ENCODE assay signal across 12 cellular contexts in genomic region chr12:10424260-10424899, GRCh38. TPM values are rescaled to one million over a fixed set of nuclear protein-coding genes. Genes with fewer than 3 reads are reported as not detected.
A peak's percentile ranks its signal among the peaks of the same experiment; 100 is the strongest.
DNase-seq lines count a peak whose midpoint lies in the region; ATAC-seq, FAIRE-seq and TF ChIP-seq lines count a peak whose summit lies in the region.
"Not testable (repeated sequence)": the region's sequence is repeated elsewhere in the genome, so short reads cannot be mapped to it uniquely, and the experiment has no call there.
"Had no signal": no experiment of that assay in that cellular context is flagged by ENCODE, and none has a peak within 500 bp of the region (broad histone marks: within the 10 kb centered on the region; RNA-seq: fewer than 3 reads in every experiment).

No MANE protein-coding gene starts in this region.

- H3K9ac ChIP-seq in PC-3 (ENCODE audit: low read length); HepG2 (ENCODE audit: insufficient read depth, low read depth, low read length): not testable (repeated sequence)

- DNase-seq in DMS53 treated with DMSO at 0.1 percent for 48 hours (lab: John Stamatoyannopoulos, UW; ENCODE audit: unreplicated experiment) (peak; percentile 70), M059J (ENCODE audit: low read depth) (peak; percentile 33), PC-3 (peak; percentile 26)
- not testable (repeated sequence) for DNase-seq in H54 (ENCODE audit: insufficient read length, low spot score); activated naive CD8-positive, alpha-beta T cell treated with anti-CD3 and anti-CD28 coated beads, Interleukin-2, amount 50 U/mL, for 24 hours; HepG2 (ENCODE audit: low spot score)

- not testable (repeated sequence) for H3K4me1 ChIP-seq in PC-3 (ENCODE audit: insufficient read depth, low read length); HepG2 (ENCODE audit: insufficient read depth, low read length)

- not testable (repeated sequence) for H3F3A ChIP-seq in PC-3 (ENCODE audit: low read length, unreplicated experiment)

- TF ChIP-seq RAD21 in HepG2 (CRISPR knock-in tag; IDR thresholded peaks at IDR 0.05) = not testable (repeated sequence)

- CTCF ChIA-PET in PC-3 (lab: Charles Lee); HepG2 (lab: Yijun Ruan, JAX; ENCODE audit: low intra/inter-chr PET ratio, low total read pairs): not testable (repeated sequence)

- H3K4me3 Mint-ChIP-seq in activated naive CD8-positive, alpha-beta T cell treated with anti-CD3 and anti-CD28 coated beads, Interleukin-2, amount 50 U/mL, for 24 hours = not testable (repeated sequence)

- WGBS in HepG2 (ENCODE audit: low lambda C conversion rate) = 0% methylated on average over 1 of the region's 1 CpG

- not testable (repeated sequence) for H3K27ac ChIP-seq in PC-3 (ENCODE audit: low read length); HepG2 (ENCODE audit: extremely low read length, insufficient read depth, low read length)

- POLR2A ChIA-PET in PC-3 (lab: Charles Lee; ENCODE audit: unreplicated experiment); HepG2 (lab: Yijun Ruan, JAX): not testable (repeated sequence)

- not testable (repeated sequence) for H3K4me3 ChIP-seq in PC-3 (ENCODE audit: low read length); HepG2 (replicated peaks in 1 of 3; ENCODE audit: insufficient read depth in 1 of 3, low read depth in 2 of 3, low read length in 3 of 3)

- intact Hi-C loops in PC-3 (cut with micrococcal nuclease); HepG2 (cut with micrococcal nuclease; ENCODE audit: unreplicated experiment): not testable (repeated sequence)

- not testable (repeated sequence) for H3K9me3 ChIP-seq in PC-3 (ENCODE audit: low read length); HepG2 (ENCODE audit: low read length)

- FAIRE-seq in A204.1 (lab: Jason Lieb, UNC) (peak; percentile 82), H54 (lab: Jason Lieb, UNC) (peak; percentile 94), endometrium (lab: Jason Lieb, UNC) (peak; percentile 61)
- not testable (repeated sequence) for FAIRE-seq in HepG2 (lab: Jason Lieb, UNC)

- not testable (repeated sequence) for H3K27me3 ChIP-seq in PC-3 (ENCODE audit: low read length); HepG2 (ENCODE audit: control insufficient read depth in 1 of 2, insufficient read depth in 2 of 2, low read length in 2 of 2)

- not testable (repeated sequence) for TF ChIP-seq EP300 in HepG2 (IDR thresholded peaks at IDR 0.05; ENCODE audit: low read depth in 2 of 2, low read length in 2 of 2); HepG2 (CRISPR knock-in tag; IDR thresholded peaks at IDR 0.05; ENCODE audit: borderline replicate concordance)

- H3K9me3 Mint-ChIP-seq in activated naive CD8-positive, alpha-beta T cell treated with anti-CD3 and anti-CD28 coated beads, Interleukin-2, amount 50 U/mL, for 24 hours = not testable (repeated sequence)

- not testable (repeated sequence) for H3K36me3 ChIP-seq in PC-3 (ENCODE audit: low read depth, low read length); HepG2 (replicated peaks in 1 of 2; ENCODE audit: control insufficient read depth in 1 of 2, insufficient read depth in 2 of 2, low read length in 2 of 2)

- not testable (repeated sequence) for TF ChIP-seq POLR2A in H54 (IDR thresholded peaks at IDR 0.05; ENCODE audit: low read depth, low read length); HepG2 (IDR thresholded peaks at IDR 0.05; ENCODE audit: insufficient read depth in 1 of 2, low read depth in 2 of 2, low read length in 2 of 2)

- TF ChIP-seq CTCF in PC-3 (conservative IDR thresholded peaks at IDR 0.05; ENCODE audit: low read depth, low read length); HepG2 (CRISPR knock-in tag; IDR thresholded peaks at IDR 0.05): not testable (repeated sequence)

- not testable (repeated sequence) for H3K9me2 ChIP-seq in PC-3 (replicated peaks; ENCODE audit: low read length)

- not testable (repeated sequence) for H3K36me3 Mint-ChIP-seq in activated naive CD8-positive, alpha-beta T cell treated with anti-CD3 and anti-CD28 coated beads, Interleukin-2, amount 50 U/mL, for 24 hours (ENCODE audit: low read depth)

- ATAC-seq in PC-3 = peak; percentile 86
- ATAC-seq in activated naive CD8-positive, alpha-beta T cell treated with anti-CD3 and anti-CD28 coated beads, Interleukin-2, amount 50 U/mL, for 24 hours = peak; percentile 58
- peak; percentile 54; the same call in 2 of the 3 replicates for ATAC-seq in HepG2

- not testable (repeated sequence) for H4K20me1 ChIP-seq in PC-3 (ENCODE audit: low read length); HepG2 (ENCODE audit: insufficient read depth, low read length)

- in situ Hi-C loops in HepG2 (cut with HindIII; ENCODE audit: extremely low pct_ligation_motif_present, low pct_unique_long_range_greater_than_20kb) = not testable (repeated sequence)

- peaks cover 11% of the 10 kb centered on the region for H3K4me1 Mint-ChIP-seq in activated naive CD8-positive, alpha-beta T cell treated with anti-CD3 and anti-CD28 coated beads, Interleukin-2, amount 50 U/mL, for 24 hours

- not testable (repeated sequence) for H2AFZ ChIP-seq in PC-3 (ENCODE audit: low read length); HepG2 (ENCODE audit: low read length)

- H3K4me2 ChIP-seq in PC-3 (ENCODE audit: low read length); HepG2 (ENCODE audit: low read depth, low read length): not testable (repeated sequence)

- H3K27me3 Mint-ChIP-seq in activated naive CD8-positive, alpha-beta T cell treated with anti-CD3 and anti-CD28 coated beads, Interleukin-2, amount 50 U/mL, for 24 hours = not testable (repeated sequence)

- not testable (repeated sequence) for H3K27ac Mint-ChIP-seq in activated naive CD8-positive, alpha-beta T cell treated with anti-CD3 and anti-CD28 coated beads, Interleukin-2, amount 50 U/mL, for 24 hours

- BruUV-seq in PC-3 (replicated peaks; lab: Mats Ljungman, UMichigan); HepG2 (replicated peaks; lab: Mats Ljungman, UMichigan): not testable (repeated sequence)

- not testable (repeated sequence) for H3K79me2 ChIP-seq in PC-3 (ENCODE audit: low read length); HepG2 (ENCODE audit: insufficient read depth, low read length)

RNA-seq across cellular contexts. Expression of gene KLRC3, which starts 4.0 kb away (rescaled TPM):
- total RNA-seq in M059J (2014; rRNA removed; shearing (Covaris generic)) = not detected in 2 replicates
- total RNA-seq in PC-3 (2014; rRNA removed) (not detected in 2 replicates), HepG2 (2016; rRNA removed; fragmentation: Illumina TruSeq; extraction: Trizol) (not detected in 2 replicates)
- not detected in 2 replicates for total RNA-seq in HepG2 (2016; cell fraction: cytosol; rRNA removed; fragmentation: Illumina TruSeq; extraction: Trizol; ENCODE audit: low read depth)
- not detected in 2 replicates for total RNA-seq in HepG2 (2016; cell fraction: insoluble cytoplasmic fraction; rRNA removed; fragmentation: Illumina TruSeq; extraction: Trizol)
- not detected in 2 replicates for total RNA-seq in HepG2 (2016; cell fraction: membrane; rRNA removed; fragmentation: Illumina TruSeq; extraction: Trizol)
- total RNA-seq in HepG2 (2016; cell fraction: nucleus; rRNA removed; fragmentation: Illumina TruSeq; extraction: Trizol) = not detected in 2 replicates
- polyA plus RNA-seq in HepG2 (2011; rRNA removed) = not detected in 2 replicates
- not detected in 2 replicates for polyA plus RNA-seq in HepG2 (2011; cell fraction: cytosol; rRNA removed)
- polyA plus RNA-seq in HepG2 (2011; cell fraction: nucleus; rRNA removed) = not detected in 2 replicates
- polyA plus RNA-seq in HepG2 (2012) = not detected in 2 replicates
- polyA plus RNA-seq in HepG2 (2016; cell fraction: cytosol; fragmentation: Illumina TruSeq; extraction: Trizol; ENCODE audit: low read depth) = not detected in 2 replicates
- not detected in 2 replicates for polyA plus RNA-seq in HepG2 (2016; cell fraction: insoluble cytoplasmic fraction; fragmentation: Illumina TruSeq; extraction: Trizol; ENCODE audit: low read depth)
- not detected in 2 replicates for polyA plus RNA-seq in HepG2 (2016; cell fraction: membrane; fragmentation: Illumina TruSeq; extraction: Trizol; ENCODE audit: low read depth)
- polyA plus RNA-seq in HepG2 (2016; cell fraction: nucleus; fragmentation: Illumina TruSeq; extraction: Trizol; ENCODE audit: insufficient read depth, low read depth) = not detected in 2 replicates
- 5.8 TPM in 1 of 2 replicates, not detected in the other for polyA minus RNA-seq in HepG2 (2011; rRNA and poly(A)+ RNA removed; ENCODE audit: low replicate concordance)
- polyA minus RNA-seq in HepG2 (2011; cell fraction: cytosol; rRNA and poly(A)+ RNA removed) = not detected in 2 replicates
- polyA minus RNA-seq in HepG2 (2011; cell fraction: nucleus; rRNA and poly(A)+ RNA removed) = not detected in 2 replicates
- total RNA-seq: CD4-positive, alpha-beta T cell; H7 had no signal
- polyA plus RNA-seq: IgD-negative memory B cell had no signal

RNA-seq across cellular contexts. Expression of gene KLRC2, which starts 11.4 kb away (rescaled TPM):
- not detected in 2 replicates for total RNA-seq in M059J (2014; rRNA removed; shearing (Covaris generic))
- not detected in 2 replicates for total RNA-seq in PC-3 (2014; rRNA removed)
- total RNA-seq in HepG2 (2016; rRNA removed; fragmentation: Illumina TruSeq; extraction: Trizol) = 0.20 TPM in 1 of 2 replicates, not detected in the other
- total RNA-seq in HepG2 (2016; cell fraction: cytosol; rRNA removed; fragmentation: Illumina TruSeq; extraction: Trizol; ENCODE audit: low read depth) = not detected in 2 replicates
- 0.28 and 0.33 TPM in 2 replicates for total RNA-seq in HepG2 (2016; cell fraction: insoluble cytoplasmic fraction; rRNA removed; fragmentation: Illumina TruSeq; extraction: Trizol)
- total RNA-seq in HepG2 (2016; cell fraction: membrane; rRNA removed; fragmentation: Illumina TruSeq; extraction: Trizol) = not detected in 2 replicates
- total RNA-seq in HepG2 (2016; cell fraction: nucleus; rRNA removed; fragmentation: Illumina TruSeq; extraction: Trizol) = 0.37 TPM in 1 of 2 replicates, not detected in the other
- polyA plus RNA-seq in HepG2 (2011; rRNA removed) = 0.22 and 0.49 TPM in 2 replicates
- polyA plus RNA-seq in HepG2 (2011; cell fraction: cytosol; rRNA removed) = 0.07 and 0.21 TPM in 2 replicates
- polyA plus RNA-seq in HepG2 (2011; cell fraction: nucleus; rRNA removed) = 0.48 TPM in 1 of 2 replicates, not detected in the other
- polyA plus RNA-seq in HepG2 (2012) = not detected in 2 replicates
- 0.23 and 0.32 TPM in 2 replicates for polyA plus RNA-seq in HepG2 (2016; cell fraction: cytosol; fragmentation: Illumina TruSeq; extraction: Trizol; ENCODE audit: low read depth)
- polyA plus RNA-seq in HepG2 (2016; cell fraction: insoluble cytoplasmic fraction; fragmentation: Illumina TruSeq; extraction: Trizol; ENCODE audit: low read depth) = 0.66 TPM in 1 of 2 replicates, not detected in the other
- polyA plus RNA-seq in HepG2 (2016; cell fraction: membrane; fragmentation: Illumina TruSeq; extraction: Trizol; ENCODE audit: low read depth) = not detected in 2 replicates
- not detected in 2 replicates for polyA plus RNA-seq in HepG2 (2016; cell fraction: nucleus; fragmentation: Illumina TruSeq; extraction: Trizol; ENCODE audit: insufficient read depth, low read depth)
- 0.68 and 15.1 TPM in 2 replicates for polyA minus RNA-seq in HepG2 (2011; rRNA and poly(A)+ RNA removed; ENCODE audit: low replicate concordance)
- 1.2 and 1.7 TPM in 2 replicates for polyA minus RNA-seq in HepG2 (2011; cell fraction: cytosol; rRNA and poly(A)+ RNA removed)
- polyA minus RNA-seq in HepG2 (2011; cell fraction: nucleus; rRNA and poly(A)+ RNA removed) = 1.1 and 2.6 TPM in 2 replicates
- total RNA-seq: H7, SK-MEL-5 had no signal
- polyA plus RNA-seq: IgD-negative memory B cell had no signal

RNA-seq across cellular contexts. Expression of gene KLRC4, which starts 14.8 kb away (rescaled TPM):
- total RNA-seq in M059J (2014; rRNA removed; shearing (Covaris generic)) = not detected in 2 replicates
- total RNA-seq in PC-3 (2014; rRNA removed) = not detected in 2 replicates
- not detected in 2 replicates for total RNA-seq in HepG2 (2016; rRNA removed; fragmentation: Illumina TruSeq; extraction: Trizol)
- total RNA-seq in HepG2 (2016; cell fraction: cytosol; rRNA removed; fragmentation: Illumina TruSeq; extraction: Trizol; ENCODE audit: low read depth) = not detected in 2 replicates
- total RNA-seq in HepG2 (2016; cell fraction: insoluble cytoplasmic fraction; rRNA removed; fragmentation: Illumina TruSeq; extraction: Trizol) = not detected in 2 replicates
- not detected in 2 replicates for total RNA-seq in HepG2 (2016; cell fraction: membrane; rRNA removed; fragmentation: Illumina TruSeq; extraction: Trizol)
- total RNA-seq in HepG2 (2016; cell fraction: nucleus; rRNA removed; fragmentation: Illumina TruSeq; extraction: Trizol) = not detected in 2 replicates
- 0.09 TPM in 1 of 2 replicates, not detected in the other for polyA plus RNA-seq in HepG2 (2011; rRNA removed)
- not detected in 2 replicates for polyA plus RNA-seq in HepG2 (2011; cell fraction: cytosol; rRNA removed)
- polyA plus RNA-seq in HepG2 (2011; cell fraction: nucleus; rRNA removed) = 0.19 TPM in 1 of 2 replicates, not detected in the other
- not detected in 2 replicates for polyA plus RNA-seq in HepG2 (2012)
- polyA plus RNA-seq in HepG2 (2016; cell fraction: cytosol; fragmentation: Illumina TruSeq; extraction: Trizol; ENCODE audit: low read depth) = not detected in 2 replicates
- polyA plus RNA-seq in HepG2 (2016; cell fraction: insoluble cytoplasmic fraction; fragmentation: Illumina TruSeq; extraction: Trizol; ENCODE audit: low read depth) = not detected in 2 replicates
- polyA plus RNA-seq in HepG2 (2016; cell fraction: membrane; fragmentation: Illumina TruSeq; extraction: Trizol; ENCODE audit: low read depth) = not detected in 2 replicates
- polyA plus RNA-seq in HepG2 (2016; cell fraction: nucleus; fragmentation: Illumina TruSeq; extraction: Trizol; ENCODE audit: insufficient read depth, low read depth) = not detected in 2 replicates
- polyA minus RNA-seq in HepG2 (2011; rRNA and poly(A)+ RNA removed; ENCODE audit: low replicate concordance) = 3.4 TPM in 1 of 2 replicates, not detected in the other
- polyA minus RNA-seq in HepG2 (2011; cell fraction: cytosol; rRNA and poly(A)+ RNA removed) = not detected in 2 replicates
- 0.50 and 0.90 TPM in 2 replicates for polyA minus RNA-seq in HepG2 (2011; cell fraction: nucleus; rRNA and poly(A)+ RNA removed)
- total RNA-seq: CD4-positive, alpha-beta T cell; H7 had no signal
- polyA plus RNA-seq: IgD-negative memory B cell had no signal

RNA-seq across cellular contexts. Expression of gene KLRC1, which starts 28.8 kb away (rescaled TPM):
- not detected in 2 replicates for total RNA-seq in M059J (2014; rRNA removed; shearing (Covaris generic))
- not detected in 2 replicates for total RNA-seq in PC-3 (2014; rRNA removed)
- not detected in 2 replicates for total RNA-seq in HepG2 (2016; rRNA removed; fragmentation: Illumina TruSeq; extraction: Trizol)
- not detected in 2 replicates for total RNA-seq in HepG2 (2016; cell fraction: cytosol; rRNA removed; fragmentation: Illumina TruSeq; extraction: Trizol; ENCODE audit: low read depth)
- not detected in 2 replicates for total RNA-seq in HepG2 (2016; cell fraction: insoluble cytoplasmic fraction; rRNA removed; fragmentation: Illumina TruSeq; extraction: Trizol)
- not detected in 2 replicates for total RNA-seq in HepG2 (2016; cell fraction: membrane; rRNA removed; fragmentation: Illumina TruSeq; extraction: Trizol)
- not detected in 2 replicates for total RNA-seq in HepG2 (2016; cell fraction: nucleus; rRNA removed; fragmentation: Illumina TruSeq; extraction: Trizol)
- not detected in 2 replicates for polyA plus RNA-seq in HepG2 (2011; rRNA removed)
- polyA plus RNA-seq in HepG2 (2011; cell fraction: cytosol; rRNA removed) = not detected in 2 replicates
- polyA plus RNA-seq in HepG2 (2011; cell fraction: nucleus; rRNA removed) = not detected in 2 replicates
- not detected in 2 replicates for polyA plus RNA-seq in HepG2 (2012)
- polyA plus RNA-seq in HepG2 (2016; cell fraction: cytosol; fragmentation: Illumina TruSeq; extraction: Trizol; ENCODE audit: low read depth) = not detected in 2 replicates
- not detected in 2 replicates for polyA plus RNA-seq in HepG2 (2016; cell fraction: insoluble cytoplasmic fraction; fragmentation: Illumina TruSeq; extraction: Trizol; ENCODE audit: low read depth)
- not detected in 2 replicates for polyA plus RNA-seq in HepG2 (2016; cell fraction: membrane; fragmentation: Illumina TruSeq; extraction: Trizol; ENCODE audit: low read depth)
- not detected in 2 replicates for polyA plus RNA-seq in HepG2 (2016; cell fraction: nucleus; fragmentation: Illumina TruSeq; extraction: Trizol; ENCODE audit: insufficient read depth, low read depth)
- polyA minus RNA-seq in HepG2 (2011; rRNA and poly(A)+ RNA removed; ENCODE audit: low replicate concordance) = 0.28 TPM in 1 of 2 replicates, not detected in the other
- not detected in 2 replicates for polyA minus RNA-seq in HepG2 (2011; cell fraction: cytosol; rRNA and poly(A)+ RNA removed)
- polyA minus RNA-seq in HepG2 (2011; cell fraction: nucleus; rRNA and poly(A)+ RNA removed) = not detected in 2 replicates
- total RNA-seq: CD4-positive, alpha-beta T cell; H7 had no signal

RNA-seq across cellular contexts. Expression of gene KLRK1, which starts 34.5 kb away (rescaled TPM):
- total RNA-seq in M059J (2014; rRNA removed; shearing (Covaris generic)) = not detected in 2 replicates
- total RNA-seq in PC-3 (2014; rRNA removed) = not detected in 2 replicates
- total RNA-seq in HepG2 (2016; rRNA removed; fragmentation: Illumina TruSeq; extraction: Trizol) = not detected in 2 replicates
- total RNA-seq in HepG2 (2016; cell fraction: cytosol; rRNA removed; fragmentation: Illumina TruSeq; extraction: Trizol; ENCODE audit: low read depth) = not detected in 2 replicates
- total RNA-seq in HepG2 (2016; cell fraction: insoluble cytoplasmic fraction; rRNA removed; fragmentation: Illumina TruSeq; extraction: Trizol) = not detected in 2 replicates
- not detected in 2 replicates for total RNA-seq in HepG2 (2016; cell fraction: membrane; rRNA removed; fragmentation: Illumina TruSeq; extraction: Trizol)
- total RNA-seq in HepG2 (2016; cell fraction: nucleus; rRNA removed; fragmentation: Illumina TruSeq; extraction: Trizol) = not detected in 2 replicates
- 0.07 TPM in 1 of 2 replicates, not detected in the other for polyA plus RNA-seq in HepG2 (2011; rRNA removed)
- 0.04 TPM in 1 of 2 replicates, not detected in the other for polyA plus RNA-seq in HepG2 (2011; cell fraction: cytosol; rRNA removed)
- polyA plus RNA-seq in HepG2 (2011; cell fraction: nucleus; rRNA removed) = 0.13 and 0.29 TPM in 2 replicates
- polyA plus RNA-seq in HepG2 (2012) = 0.09 TPM in 1 of 2 replicates, not detected in the other
- not detected in 2 replicates for polyA plus RNA-seq in HepG2 (2016; cell fraction: cytosol; fragmentation: Illumina TruSeq; extraction: Trizol; ENCODE audit: low read depth)
- polyA plus RNA-seq in HepG2 (2016; cell fraction: insoluble cytoplasmic fraction; fragmentation: Illumina TruSeq; extraction: Trizol; ENCODE audit: low read depth) = not detected in 2 replicates
- not detected in 2 replicates for polyA plus RNA-seq in HepG2 (2016; cell fraction: membrane; fragmentation: Illumina TruSeq; extraction: Trizol; ENCODE audit: low read depth)
- not detected in 2 replicates for polyA plus RNA-seq in HepG2 (2016; cell fraction: nucleus; fragmentation: Illumina TruSeq; extraction: Trizol; ENCODE audit: insufficient read depth, low read depth)
- polyA minus RNA-seq in HepG2 (2011; rRNA and poly(A)+ RNA removed; ENCODE audit: low replicate concordance) = 72.8 TPM in 1 of 2 replicates, not detected in the other
- polyA minus RNA-seq in HepG2 (2011; cell fraction: cytosol; rRNA and poly(A)+ RNA removed) = not detected in 2 replicates
- polyA minus RNA-seq in HepG2 (2011; cell fraction: nucleus; rRNA and poly(A)+ RNA removed) = not detected in 2 replicates
- total RNA-seq: H7 had no signal
